8 cellular contexts compared by ENCODE assay signal in the genomic region with DNA sequence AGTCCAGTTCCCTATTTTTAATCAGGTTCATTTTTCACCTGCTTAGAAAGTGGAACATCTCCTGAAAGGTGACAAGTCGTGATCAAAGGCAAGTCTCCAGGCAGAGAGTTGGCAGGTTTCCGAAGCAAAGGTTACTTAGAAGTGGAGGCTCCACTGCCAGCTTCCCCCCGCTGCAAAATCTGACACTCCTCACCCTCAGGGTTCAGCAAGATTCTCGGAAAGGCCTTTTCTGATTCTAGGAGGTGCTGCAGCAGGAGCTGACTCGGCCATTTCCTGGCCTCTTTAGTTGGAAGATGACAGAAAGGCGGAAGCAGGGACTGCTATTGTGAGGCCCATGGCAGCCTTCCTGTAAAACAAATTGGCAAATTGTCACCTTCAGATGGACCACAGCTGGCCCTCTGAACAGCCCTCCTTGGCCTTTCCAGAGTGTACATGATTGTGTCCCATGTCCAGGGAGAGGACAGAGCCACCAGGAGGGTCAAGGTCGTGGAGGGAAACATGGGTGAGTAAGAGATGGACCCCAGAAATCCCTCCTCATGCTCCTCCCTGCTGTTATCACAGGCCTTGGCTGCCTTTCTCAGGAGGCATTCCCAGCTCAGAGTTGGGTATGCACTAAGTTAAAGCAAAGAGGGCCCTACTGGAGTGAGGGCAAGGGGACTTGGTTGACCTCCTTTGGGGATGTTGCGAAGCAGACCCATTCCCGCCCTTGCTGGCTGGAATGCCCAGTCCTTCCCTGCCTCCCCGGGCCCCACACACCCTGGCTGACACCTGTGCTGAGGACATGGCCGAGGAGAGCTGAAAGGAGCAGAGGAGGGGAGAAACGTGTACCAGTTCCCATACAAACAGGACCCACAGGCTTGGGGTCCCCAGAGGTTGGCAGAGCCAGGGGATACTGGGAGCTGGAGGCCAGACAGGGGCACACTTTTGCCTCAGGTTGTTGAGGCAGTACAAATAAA.
DNase-seq lines count a peak whose midpoint lies in the region; ATAC-seq and TF ChIP-seq lines count a peak whose summit lies in the region.

No MANE protein-coding gene starts in this region.

- DNase-seq in DMS53 (lab: John Stamatoyannopoulos, UW), result peak; percentile 69
- no peak for DNase-seq in DMS53 treated with DMSO at 0.1 percent for 48 hours (lab: John Stamatoyannopoulos, UW; ENCODE audit: unreplicated experiment)
- peak; percentile 70 for DNase-seq in UCSD-AML1 (lab: John Stamatoyannopoulos, UW; ENCODE audit: unreplicated experiment)
- DNase-seq in central memory CD4-positive, alpha-beta T cell, result peak; percentile 54
- DNase-seq in mesothelial cell of epicardium (ENCODE audit: low spot score in 2 of 2, unreplicated experiment in 2 of 2), result no peak
- peak; percentile 48 to 73 for DNase-seq in stimulated activated naive CD8-positive, alpha-beta T cell treated with anti-CD3 and anti-CD28 coated beads, Interleukin-15, amount 100 ng/mL, for 72 hours
- no peak for DNase-seq in Karpas-422

- H3K36me3 ChIP-seq in Karpas-422 (ENCODE audit: insufficient read depth, low read length), result no peaks in the 10 kb centered on the region

- H3K9me3 ChIP-seq in Karpas-422 (ENCODE audit: low read length), result no peaks in the 10 kb centered on the region

- no peak overlapping the region for H3K9ac ChIP-seq in Karpas-422 (ENCODE audit: low read length)

- H3K4me2 ChIP-seq in Karpas-422 (ENCODE audit: low read depth, low read length, poor library complexity, severe bottlenecking), result no peak overlapping the region

- H3K27ac Mint-ChIP-seq in mesothelial cell of epicardium, result peak overlapping the region; percentile 99
- H3K27ac Mint-ChIP-seq in stimulated activated naive CD8-positive, alpha-beta T cell treated with anti-CD3 and anti-CD28 coated beads, Interleukin-15, amount 100 ng/mL, for 72 hours, result peak overlapping the region; percentile 97 to 99

- no peak overlapping the region for H3K4me3 Mint-ChIP-seq in mesothelial cell of epicardium
- peak overlapping the region; percentile 73 to 91 for H3K4me3 Mint-ChIP-seq in stimulated activated naive CD8-positive, alpha-beta T cell treated with anti-CD3 and anti-CD28 coated beads, Interleukin-15, amount 100 ng/mL, for 72 hours

- no peaks in the 10 kb centered on the region for H3K27me3 Mint-ChIP-seq in mesothelial cell of epicardium (ENCODE audit: low read depth)
- no peaks in the 10 kb centered on the region for H3K27me3 Mint-ChIP-seq in stimulated activated naive CD8-positive, alpha-beta T cell treated with anti-CD3 and anti-CD28 coated beads, Interleukin-15, amount 100 ng/mL, for 72 hours

- no peak overlapping the region for H3K27ac ChIP-seq in Karpas-422 (ENCODE audit: low read length)

- H3K79me2 ChIP-seq in Karpas-422 (ENCODE audit: low read length), result no peaks in the 10 kb centered on the region

- H3K9me2 ChIP-seq in Karpas-422 (replicated peaks; ENCODE audit: insufficient read depth, low read length), result no peaks in the 10 kb centered on the region

- H3K9me3 Mint-ChIP-seq in mesothelial cell of epicardium, result no peaks in the 10 kb centered on the region
- H3K9me3 Mint-ChIP-seq in stimulated activated naive CD8-positive, alpha-beta T cell treated with anti-CD3 and anti-CD28 coated beads, Interleukin-15, amount 100 ng/mL, for 72 hours, result no peaks in the 10 kb centered on the region

- no peaks in the 10 kb centered on the region for H3K36me3 Mint-ChIP-seq in mesothelial cell of epicardium

- H4K20me1 ChIP-seq in Karpas-422 (ENCODE audit: insufficient read depth, low read depth, low read length), result no peaks in the 10 kb centered on the region

- H3K4me3 ChIP-seq in Karpas-422 (ENCODE audit: low read length), result no peak overlapping the region

- peak; percentile 30 for ATAC-seq in stimulated activated naive CD8-positive, alpha-beta T cell treated with anti-CD3 and anti-CD28 coated beads, Interleukin-15, amount 100 ng/mL, for 72 hours
- no peak for ATAC-seq in GM19463 (IDR thresholded peaks at IDR 0.05; ENCODE audit: unreplicated experiment)

- peaks cover 11% of the 10 kb centered on the region for H3K4me1 ChIP-seq in Karpas-422 (ENCODE audit: low read length)

- H2AFZ ChIP-seq in Karpas-422 (ENCODE audit: low read length), result no peak overlapping the region

- TF ChIP-seq CTCF in mesothelial cell of epicardium (IDR thresholded peaks at IDR 0.05; ENCODE audit: unreplicated experiment), result no peak

- peaks cover 90% of the 10 kb centered on the region for H3K4me1 Mint-ChIP-seq in mesothelial cell of epicardium
- peaks cover 98% of the 10 kb centered on the region for H3K4me1 Mint-ChIP-seq in stimulated activated naive CD8-positive, alpha-beta T cell treated with anti-CD3 and anti-CD28 coated beads, Interleukin-15, amount 100 ng/mL, for 72 hours

- H3K27me3 ChIP-seq in Karpas-422 (ENCODE audit: low read length), result no peaks in the 10 kb centered on the region

Comparison
In these comparisons a context has a peak if more than half of its experiments do, and no peak if none do; other contexts are left out.
1. DNase-seq: peak in DMS53 (single experiment), UCSD-AML1 (single experiment), central memory CD4-positive, alpha-beta T cell (single experiment) and stimulated activated naive CD8-positive, alpha-beta T cell treated with anti-CD3 and anti-CD28 coated beads, Interleukin-15, amount 100 ng/mL, for 72 hours (2 of 2); none in DMS53 treated with DMSO at 0.1 percent for 48 hours (single experiment), mesothelial cell of epicardium (0 of 2) and Karpas-422 (single experiment).